Comparison of ENCODE assay signal across 22 cellular contexts in the genomic region with DNA sequence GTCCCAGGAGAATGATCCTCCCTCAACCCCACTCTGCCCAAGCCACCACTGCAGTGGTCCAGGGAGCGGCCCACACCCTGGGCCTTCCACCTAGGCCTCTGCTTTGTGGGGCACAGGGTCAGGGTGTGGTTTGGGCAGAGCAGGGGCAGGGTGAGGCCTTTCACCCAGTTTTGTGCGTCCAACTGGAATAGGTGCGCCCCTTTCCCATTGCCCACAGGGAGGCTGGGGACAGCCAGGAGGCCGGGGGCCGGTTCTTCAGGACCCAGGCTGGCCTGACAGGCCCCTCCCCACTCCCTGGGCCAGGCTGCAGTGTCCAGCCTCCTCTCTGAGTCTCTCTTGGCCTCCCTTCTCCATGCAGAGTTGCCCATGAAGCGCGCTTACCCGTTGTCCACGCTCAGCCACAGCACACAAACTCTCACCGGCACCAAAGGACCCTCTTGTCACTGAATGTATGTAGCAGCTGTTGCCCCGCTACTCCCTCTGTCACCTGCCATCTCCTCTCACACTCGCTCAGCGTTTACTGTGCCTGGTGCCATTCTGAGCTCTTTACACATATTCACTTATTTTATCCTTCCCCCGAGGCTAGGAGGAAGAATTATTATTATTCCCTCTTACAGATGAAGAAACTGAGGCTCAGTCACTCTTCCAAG. TPM values are rescaled to one million over a fixed set of nuclear protein-coding genes. Genes with fewer than 3 reads are reported as not detected.
A peak's percentile ranks its signal among the peaks of the same experiment; 100 is the strongest.
DNase-seq lines count a peak whose midpoint lies in the region; ATAC-seq, FAIRE-seq and TF ChIP-seq lines count a peak whose summit lies in the region.
"Had no signal": no experiment of that assay in that cellular context is flagged by ENCODE, and none has a peak within 500 bp of the region (broad histone marks: within the 10 kb centered on the region; RNA-seq: fewer than 3 reads in every experiment).

No MANE protein-coding gene starts in this region.

- peak overlapping the region; percentile 43 for H3K4me3 Mint-ChIP-seq in astrocyte (ENCODE audit: unreplicated experiment)
- H3K4me3 Mint-ChIP-seq: CD4-positive, alpha-beta memory T cell had no signal

- H3K4me1 Mint-ChIP-seq in astrocyte (ENCODE audit: low read depth, unreplicated experiment) = peaks cover 5% of the 10 kb centered on the region
- H3K4me1 Mint-ChIP-seq: CD4-positive, alpha-beta memory T cell had no signal

- H3K4me1 ChIP-seq in astrocyte (ENCODE audit: insufficient read depth, low read length) (no peaks in the 10 kb centered on the region), upper lobe of right lung (no peaks in the 10 kb centered on the region)
- H3K4me1 ChIP-seq: A549, BLaER1 had no signal

- H3K27ac ChIP-seq in astrocyte (ENCODE audit: low read depth, low read length) (no peak overlapping the region), upper lobe of right lung (no peak overlapping the region)
- H3K27ac ChIP-seq: A549, BLaER1, SK-N-MC had no signal

- H3K27ac Mint-ChIP-seq in astrocyte (ENCODE audit: unreplicated experiment) = no peak overlapping the region
- H3K27ac Mint-ChIP-seq: CD4-positive, alpha-beta memory T cell had no signal

- H3K9me3 Mint-ChIP-seq in astrocyte (ENCODE audit: unreplicated experiment) = peaks cover 3% of the 10 kb centered on the region

- H3K4me3 ChIP-seq in astrocyte (ENCODE audit: insufficient read depth, low read depth, low read length) = no peak overlapping the region
- H3K4me3 ChIP-seq in upper lobe of right lung = no peak overlapping the region
- H3K4me3 ChIP-seq: A549, BLaER1, MG63, SK-N-MC had no signal

- peaks cover 25% of the 10 kb centered on the region for H3K27me3 Mint-ChIP-seq in astrocyte (ENCODE audit: low read depth, unreplicated experiment)

- ATAC-seq in upper lobe of right lung = no peak
- ATAC-seq in HG03159 (IDR thresholded peaks at IDR 0.05; ENCODE audit: unreplicated experiment) = no peak
- ATAC-seq: A549 had no signal

- H3K36me3 Mint-ChIP-seq in astrocyte (ENCODE audit: low read depth, unreplicated experiment) = no peaks in the 10 kb centered on the region
- H3K36me3 Mint-ChIP-seq: CD4-positive, alpha-beta memory T cell had no signal

- no peaks in the 10 kb centered on the region for H3K27me3 ChIP-seq in astrocyte (ENCODE audit: insufficient read depth, low read length)
- H3K27me3 ChIP-seq in upper lobe of right lung = no peaks in the 10 kb centered on the region
- H3K27me3 ChIP-seq: BLaER1, MG63 had no signal

- FAIRE-seq in astrocyte (lab: Jason Lieb, UNC) = no peak
- FAIRE-seq: A549, H1 had no signal

- H2AFZ ChIP-seq in astrocyte (ENCODE audit: low read depth, low read length) = no peak overlapping the region

- TF ChIP-seq CTCF in astrocyte (IDR thresholded peaks at IDR 0.05; ENCODE audit: insufficient read depth, low read depth, low read length) = no peak
- no peak for TF ChIP-seq CTCF in upper lobe of right lung (IDR thresholded peaks at IDR 0.05)

- H3K36me3 ChIP-seq in astrocyte (ENCODE audit: insufficient read depth, low read length) (no peaks in the 10 kb centered on the region), upper lobe of right lung (no peaks in the 10 kb centered on the region)
- H3K36me3 ChIP-seq: BLaER1, MG63 had no signal

- no peaks in the 10 kb centered on the region for H3K9me3 ChIP-seq in astrocyte (ENCODE audit: insufficient read depth, low read depth, low read length)
- no peaks in the 10 kb centered on the region for H3K9me3 ChIP-seq in upper lobe of right lung
- H3K9me3 ChIP-seq: A549, BLaER1 had no signal

- H3K79me2 ChIP-seq in astrocyte (ENCODE audit: insufficient read depth, low read length) = no peaks in the 10 kb centered on the region

- DNase-seq in NCI-H510A treated with DMSO at 0.1 percent for 48 hours (lab: John Stamatoyannopoulos, UW) = peak; percentile 28
- no peak for DNase-seq in NCI-H510A (lab: John Stamatoyannopoulos, UW)
- DNase-seq in astrocyte (ENCODE audit: low read depth) = no peak
- peak; percentile 67 for DNase-seq in mesenteric fat pad (ENCODE audit: low spot score)
- peak; percentile 50 for DNase-seq in upper lobe of right lung
- DNase-seq in NCI-H2107 (lab: John Stamatoyannopoulos, UW) = no peak
- DNase-seq: CD4-positive, alpha-beta memory T cell; GF-D8; Kasumi-1; NCI-H1048; NCI-H1436 treated with DMSO at 0.1 percent for 48 hours; NCI-H2081 treated with DMSO at 0.1 percent for 48 hours; NCI-H446 treated with DMSO at 0.1 percent for 48 hours; OCI-M1; SHP77 had no signal

- no peaks in the 10 kb centered on the region for H4K20me1 ChIP-seq in astrocyte (ENCODE audit: insufficient read depth, low read length)
- H4K20me1 ChIP-seq: BLaER1 had no signal

- intact Hi-C loops in upper lobe of right lung (cut with DNase I) = no loop called here

- no peak overlapping the region for H3K4me2 ChIP-seq in astrocyte (ENCODE audit: low read length)
- H3K4me2 ChIP-seq: A549, BLaER1 had no signal

- H3K9ac ChIP-seq in astrocyte (ENCODE audit: low read length) = no peak overlapping the region
- H3K9ac ChIP-seq: BLaER1 had no signal

RNA-seq across cellular contexts. Expression of a gene that starts 41.9 kb away (rescaled TPM):
- not detected in 2 replicates for total RNA-seq in astrocyte
- total RNA-seq in mesenteric fat pad = not detected
- not detected for total RNA-seq in upper lobe of right lung
- total RNA-seq: CD4-positive, alpha-beta memory T cell; H1; RPMI7951 had no signal

Comparison
In these comparisons a context has a peak if more than half of its experiments do, and no peak if none do; other contexts are left out.
1. DNase-seq: peak in NCI-H510A treated with DMSO at 0.1 percent for 48 hours (single experiment), mesenteric fat pad (single experiment) and upper lobe of right lung (single experiment); none in NCI-H510A (single experiment), astrocyte (single experiment) and NCI-H2107 (single experiment).